ENCODE assay signal across 7 cellular contexts in the genomic region with DNA sequence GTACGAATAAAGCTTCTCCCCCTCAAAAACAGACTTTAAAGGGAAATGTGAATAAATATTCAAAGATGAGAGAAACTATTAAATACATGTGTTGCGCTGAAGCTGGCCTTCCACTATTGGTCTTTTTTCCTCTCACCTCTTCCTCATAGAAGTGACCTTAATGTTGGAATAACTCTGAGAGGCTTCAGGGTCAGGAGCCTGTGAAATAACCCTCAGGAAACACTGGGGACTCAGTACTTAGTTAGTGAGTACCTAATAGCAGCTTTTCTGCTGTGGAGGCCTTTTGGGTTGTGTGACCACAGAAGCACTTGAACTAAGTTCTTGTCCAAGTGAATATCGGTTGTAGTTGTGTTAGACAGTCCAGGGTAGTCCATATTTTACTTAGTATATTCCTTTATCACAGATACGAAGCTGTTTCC. TPM values are rescaled to one million over a fixed set of nuclear protein-coding genes. Genes with fewer than 3 reads are reported as not detected.
DNase-seq lines count a peak whose midpoint lies in the region; ATAC-seq and TF ChIP-seq lines count a peak whose summit lies in the region.

No MANE protein-coding gene starts in this region.

- WGBS in neuronal stem cell (ENCODE audit: extremely low coverage in 2 of 2, insufficient read length in 2 of 2, insufficient replicate concordance in 1 of 2), 2 donors, result no CpG with 5 or more reads among the region's 4 CpGs

- H3K27ac Mint-ChIP-seq in effector memory CD8-positive, alpha-beta T cell, result peak overlapping the region; percentile 99

- peaks cover 22% of the 10 kb centered on the region for H3K4me1 ChIP-seq in PC-9 (replicated peaks; ENCODE audit: insufficient read depth)
- peaks cover 2 to 6% of the 10 kb centered on the region in 2 donors for H3K4me1 ChIP-seq in neuronal stem cell (ENCODE audit: control insufficient read depth in 2 of 2, insufficient read depth in 1 of 2, low read depth in 1 of 2, low read length in 2 of 2)

- H3K4me3 ChIP-seq in GM12875 (ENCODE audit: low read depth, low read length) (peak overlapping the region; percentile 65), PC-9 (peak overlapping the region; percentile 82), neuronal stem cell (ENCODE audit: low read length in 2 of 2) (peak overlapping the region in 1 of 2 donors; percentile 64)

- H4K20me1 ChIP-seq in PC-9 (ENCODE audit: insufficient read depth), result no peaks in the 10 kb centered on the region; the same call in 1 of the 2 replicates

- H3K4ac ChIP-seq in neuronal stem cell (ENCODE audit: low read length), result no peak overlapping the region

- H4K8ac ChIP-seq in neuronal stem cell (ENCODE audit: low read depth, low read length), result no peak overlapping the region

- H3K23ac ChIP-seq in neuronal stem cell (ENCODE audit: low read depth, low read length, poor library complexity), result no peak overlapping the region

- peaks cover 41% of the 10 kb centered on the region for H3K79me2 ChIP-seq in PC-9 (ENCODE audit: low read depth)

- H2BK15ac ChIP-seq in neuronal stem cell (ENCODE audit: low read length), result no peak overlapping the region

- H3K9ac ChIP-seq in neuronal stem cell (ENCODE audit: low read depth, low read length, poor library complexity), result no peak overlapping the region

- no peaks in the 10 kb centered on the region for H3K9me2 ChIP-seq in PC-9 (ENCODE audit: insufficient read depth)

- ATAC-seq in effector memory CD8-positive, alpha-beta T cell (replicated peaks), result no peak
- ATAC-seq in GM21367 (IDR thresholded peaks at IDR 0.05; ENCODE audit: unreplicated experiment), result no peak

- peak overlapping the region; percentile 86 for H3K4me2 ChIP-seq in PC-9
- H3K4me2 ChIP-seq in neuronal stem cell (ENCODE audit: insufficient read depth, low read length, poor library complexity, severe bottlenecking), result no peak overlapping the region

- H3K14ac ChIP-seq in neuronal stem cell (ENCODE audit: low read length), result no peak overlapping the region

- H3K9me3 ChIP-seq in PC-9 (ENCODE audit: insufficient read depth, low read depth), result no peaks in the 10 kb centered on the region
- H3K9me3 ChIP-seq in neuronal stem cell (replicated peaks in 1 of 2; ENCODE audit: control insufficient read depth in 2 of 2, insufficient read depth in 1 of 2, low read depth in 1 of 2, low read length in 2 of 2), result no peaks in the 10 kb centered on the region

- CTCF ChIA-PET in PC-9 (lab: Charles Lee), result no interaction called here

- intact Hi-C loops in PC-9 (cut with micrococcal nuclease; ENCODE audit: unreplicated experiment), result no loop called here

- no peaks in the 10 kb centered on the region for H3K27me3 ChIP-seq in PC-9 (ENCODE audit: insufficient read depth, low read depth)
- no peaks in the 10 kb centered on the region for H3K27me3 ChIP-seq in neuronal stem cell (ENCODE audit: control insufficient read depth in 3 of 3, insufficient read depth in 3 of 3, low read depth in 1 of 3, low read length in 3 of 3)

- BruUV-seq in PC-9 (replicated peaks; lab: Mats Ljungman, UMichigan), result no TSS peak

- H4K91ac ChIP-seq in neuronal stem cell (ENCODE audit: low read depth, low read length, poor library complexity), result no peak overlapping the region

- 0 out of 2 replicates have a peak, but pooled peaks cover 4% of the 10 kb centered on the region for H3K36me3 ChIP-seq in PC-9 (ENCODE audit: low read depth)
- peaks cover 2 to 21% of the 10 kb centered on the region in 2 donors for H3K36me3 ChIP-seq in neuronal stem cell (replicated peaks in 1 of 2; ENCODE audit: control insufficient read depth in 2 of 2, insufficient read depth in 2 of 2, low read length in 2 of 2)

- no peaks in the 10 kb centered on the region for H3K27me3 Mint-ChIP-seq in effector memory CD8-positive, alpha-beta T cell

- H2BK12ac ChIP-seq in neuronal stem cell (ENCODE audit: low read length), result no peak overlapping the region

- H2AK5ac ChIP-seq in neuronal stem cell (ENCODE audit: low read depth, low read length), result no peak overlapping the region

- H2BK120ac ChIP-seq in neuronal stem cell (ENCODE audit: low read depth, low read length), result no peak overlapping the region

- no peak overlapping the region for H2BK5ac ChIP-seq in neuronal stem cell (ENCODE audit: low read length)

- TF ChIP-seq CTCF in GM12875 (IDR thresholded peaks at IDR 0.05; ENCODE audit: borderline replicate concordance, insufficient read depth, low read depth, low read length) (no peak), PC-9 (conservative IDR thresholded peaks at IDR 0.05) (no peak)

- POLR2A ChIA-PET in PC-9 (lab: Charles Lee; ENCODE audit: unreplicated experiment), result interaction anchor here (0.6 to 0.7 kb wide), 2 partner anchors 381 to 618 kb away, joined by 3 to 4 read pairs; no protein-coding TSS in a partner anchor

- DNase-seq in PC-9 (no peak), neuronal stem cell (ENCODE audit: low spot score) (no peak), NCI-H774 (lab: John Stamatoyannopoulos, UW) (no peak), NCI-H187 (lab: John Stamatoyannopoulos, UW) (no peak)
- DNase-seq in effector memory CD8-positive, alpha-beta T cell, result peak in 1 of 3 experiments; percentile 4

- peak overlapping the region; percentile 99 for H3K4me3 Mint-ChIP-seq in effector memory CD8-positive, alpha-beta T cell

- H3F3A ChIP-seq in PC-9 (ENCODE audit: insufficient read depth, low read depth), result no peaks in the 10 kb centered on the region

- peaks cover 4% of the 10 kb centered on the region for H3K79me1 ChIP-seq in neuronal stem cell (ENCODE audit: low read depth, low read length)

- no peak overlapping the region for H3K18ac ChIP-seq in neuronal stem cell (ENCODE audit: low read length)

- peaks cover 10% of the 10 kb centered on the region for H3K36me3 Mint-ChIP-seq in effector memory CD8-positive, alpha-beta T cell (ENCODE audit: insufficient read depth)

- H2AFZ ChIP-seq in PC-9 (peak overlapping the region; percentile 96), neuronal stem cell (ENCODE audit: low read length) (peak overlapping the region; percentile 98)

- H3K27ac ChIP-seq in PC-9 (peak overlapping the region; percentile 45), neuronal stem cell (replicated peaks; ENCODE audit: low read length) (no peak overlapping the region)

- H3K4me1 Mint-ChIP-seq in effector memory CD8-positive, alpha-beta T cell (ENCODE audit: low read depth in 2 of 2), result peaks cover 30 to 35% of the 10 kb centered on the region in 2 donors

- H3K9me3 Mint-ChIP-seq in effector memory CD8-positive, alpha-beta T cell, result no peaks in the 10 kb centered on the region

RNA-seq across cellular contexts. Expression of gene SHPRH, which starts 0.8 kb away (rescaled TPM):
- 9.0 and 10.0 TPM in 2 replicates for total RNA-seq in PC-9 (2021)
- polyA plus RNA-seq in neuronal stem cell (2013, experiment 1 of 2), result 13.3 TPM
- 13.4 TPM for polyA plus RNA-seq in neuronal stem cell (2013, experiment 2 of 2)
